Comparison of ENCODE assay signal across 15 cellular contexts in the genomic region with DNA sequence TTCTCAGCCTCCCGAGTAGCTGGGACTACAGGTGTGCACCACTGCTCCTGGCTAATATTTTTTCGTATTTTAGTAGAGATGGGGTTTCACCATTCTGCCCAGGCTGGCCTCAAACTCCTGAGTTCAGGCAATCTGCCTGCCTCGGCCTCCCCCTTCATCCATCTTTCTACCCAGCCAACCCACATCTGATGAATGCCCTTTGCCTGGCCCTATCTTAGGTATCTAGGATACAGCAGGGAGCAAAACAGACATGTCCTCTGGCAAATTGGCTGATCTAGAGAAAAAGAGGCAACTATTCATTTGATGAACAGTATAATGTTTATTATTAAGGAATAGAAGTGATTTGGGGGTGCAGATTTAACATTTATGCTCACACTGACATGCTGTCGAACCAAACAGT.
DNase-seq lines count a peak whose midpoint lies in the region; ATAC-seq, FAIRE-seq and TF ChIP-seq lines count a peak whose summit lies in the region.
"Had no signal": no experiment of that assay in that cellular context is flagged by ENCODE, and none has a peak within 500 bp of the region (broad histone marks: within the 10 kb centered on the region; RNA-seq: fewer than 3 reads in every experiment).

No MANE protein-coding gene starts in this region.

- CTCF ChIA-PET in A549 (lab: Yijun Ruan, JAX) = interaction anchor here (1.0 to 1.5 kb wide), 2 partner anchors 54 to 78 kb away, joined by 3 read pairs; no protein-coding TSS in a partner anchor

- TF ChIP-seq EP300 in A549 (IDR thresholded peaks at IDR 0.05) = no peak

- no peak for TF ChIP-seq POLR2A in A549 (IDR thresholded peaks at IDR 0.05; ENCODE audit: low read length)

- H3K27ac ChIP-seq in A549 (peak overlapping the region; percentile 66 to 89), VCaP (peak overlapping the region; percentile 86; the same call in 1 of the 2 replicates)
- H3K27ac ChIP-seq: upper lobe of right lung had no signal

- no peak for ATAC-seq in A549
- ATAC-seq in HG03196 (IDR thresholded peaks at IDR 0.05; ENCODE audit: unreplicated experiment) = no peak
- ATAC-seq: upper lobe of right lung had no signal

- no peak for TF ChIP-seq RAD21 in A549 (conservative IDR thresholded peaks at IDR 0.05 in 1 of 2, IDR thresholded peaks at IDR 0.05 in 1 of 2)

- FAIRE-seq in A549 (lab: Jason Lieb, UNC) (no peak), islet of Langerhans (lab: Jason Lieb, UNC) (peak; percentile 51), frontal cortex (lab: Jason Lieb, UNC) (no peak)
- FAIRE-seq: TTC549 had no signal

- H3K4me3 ChIP-seq in A549 = no peak overlapping the region
- H3K4me3 ChIP-seq: upper lobe of right lung had no signal

- no peak for DNase-seq in A549 (ENCODE audit: low read depth in 1 of 2, low spot score in 1 of 2)
- peak; percentile 50 for DNase-seq in HT1080 (ENCODE audit: low read depth)
- no peak for DNase-seq in NK-92 treated with Interleukin-12 subunit alpha and Interleukin-12 subunit beta, amount 100 ng/mL, for 24 hours (lab: John Stamatoyannopoulos, UW)
- no peak for DNase-seq in hippocampal formation (lab: John Stamatoyannopoulos, UW)
- no peak for DNase-seq in frontal cortex (ENCODE audit: low spot score in 2 of 2)
- DNase-seq: activated naive CD4-positive, alpha-beta T cell treated with anti-CD3 and anti-CD28 coated beads, Interleukin-2, amount 10 ng/mL, durations not matched to agents 7 days and 5 days; cerebellar nuclear complex; H7; SHP77 treated with DMSO at 0.1 percent for 48 hours; stimulated activated CD4-positive, alpha-beta T cell treated with anti-CD3 and anti-CD28 coated beads, Interleukin-2, amount 100 ng/mL, for 24 hours; upper lobe of right lung had no signal

- H3K4me2 ChIP-seq in A549 = peak overlapping the region; percentile 81

- TF ChIP-seq CTCF in A549 (IDR thresholded peaks at IDR 0.05) (no peak), VCaP (conservative IDR thresholded peaks at IDR 0.05) (no peak)

- POLR2A ChIA-PET in A549 (lab: Yijun Ruan, JAX) = no interaction called here

- no peaks in the 10 kb centered on the region for H3K9me3 ChIP-seq in A549
- H3K9me3 ChIP-seq: upper lobe of right lung had no signal

- 62% methylated on average over 4 of the region's 4 CpGs for WGBS in A549 (ENCODE audit: missing lambda C conversion rate)

- peaks cover 85% of the 10 kb centered on the region for H3K4me1 ChIP-seq in A549

TF ChIP-seq in A549, 52 proteins besides CTCF, POLR2A, EP300 and RAD21:
- TF ChIP-seq MAZ (IDR thresholded peaks at IDR 0.05; ENCODE audit: borderline replicate concordance, low read depth, low read length) (no peak), ESRRA (IDR thresholded peaks at IDR 0.05; ENCODE audit: borderline replicate concordance, low read length) (no peak), TFCP2L1 (CRISPR knock-in tag; IDR thresholded peaks at IDR 0.05) (no peak)
- TF ChIP-seq, protein P1, sequence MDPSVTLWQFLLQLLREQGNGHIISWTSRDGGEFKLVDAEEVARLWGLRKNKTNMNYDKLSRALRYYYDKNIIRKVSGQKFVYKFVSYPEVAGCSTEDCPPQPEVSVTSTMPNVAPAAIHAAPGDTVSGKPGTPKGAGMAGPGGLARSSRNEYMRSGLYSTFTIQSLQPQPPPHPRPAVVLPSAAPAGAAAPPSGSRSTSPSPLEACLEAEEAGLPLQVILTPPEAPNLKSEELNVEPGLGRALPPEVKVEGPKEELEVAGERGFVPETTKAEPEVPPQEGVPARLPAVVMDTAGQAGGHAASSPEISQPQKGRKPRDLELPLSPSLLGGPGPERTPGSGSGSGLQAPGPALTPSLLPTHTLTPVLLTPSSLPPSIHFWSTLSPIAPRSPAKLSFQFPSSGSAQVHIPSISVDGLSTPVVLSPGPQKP (IDR thresholded peaks at IDR 0.05; ENCODE audit: low read depth, low read length) = no peak
- TF ChIP-seq, protein P2, sequence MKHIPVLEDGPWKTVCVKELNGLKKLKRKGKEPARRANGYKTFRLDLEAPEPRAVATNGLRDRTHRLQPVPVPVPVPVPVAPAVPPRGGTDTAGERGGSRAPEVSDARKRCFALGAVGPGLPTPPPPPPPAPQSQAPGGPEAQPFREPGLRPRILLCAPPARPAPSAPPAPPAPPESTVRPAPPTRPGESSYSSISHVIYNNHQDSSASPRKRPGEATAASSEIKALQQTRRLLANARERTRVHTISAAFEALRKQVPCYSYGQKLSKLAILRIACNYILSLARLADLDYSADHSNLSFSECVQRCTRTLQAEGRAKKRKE (CRISPR knock-in tag; IDR thresholded peaks at IDR 0.05; ENCODE audit: low read depth) = no peak
